Comparison of ENCODE assay signal across 21 cellular contexts in the genomic region with DNA sequence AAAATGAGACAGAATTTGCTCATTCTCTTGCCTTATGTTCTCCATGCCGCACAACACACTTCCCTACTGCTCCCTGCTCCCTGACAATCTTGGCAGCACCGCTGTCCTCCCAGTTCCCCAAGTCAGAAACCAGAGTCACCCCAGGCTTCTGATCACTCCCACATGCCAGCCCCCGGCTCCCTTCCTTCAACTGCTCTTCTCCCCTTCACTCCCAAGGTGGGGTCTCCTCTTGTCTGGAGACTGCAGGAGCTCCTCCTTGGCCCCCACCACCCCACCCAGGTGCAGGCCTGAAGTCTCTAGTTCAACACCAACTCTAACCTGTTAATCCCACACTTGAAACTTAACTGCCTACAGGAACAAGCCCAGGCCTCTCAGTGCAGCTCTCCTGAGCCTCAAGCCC. TPM values are rescaled to one million over a fixed set of nuclear protein-coding genes. Genes with fewer than 3 reads are reported as not detected.
DNase-seq lines count a peak whose midpoint lies in the region; ATAC-seq and TF ChIP-seq lines count a peak whose summit lies in the region.
"Had no signal": no experiment of that assay in that cellular context is flagged by ENCODE, and none has a peak within 500 bp of the region (broad histone marks: within the 10 kb centered on the region; RNA-seq: fewer than 3 reads in every experiment).

No MANE protein-coding gene starts in this region.

- no peak overlapping the region for H3K23ac ChIP-seq in neuronal stem cell (ENCODE audit: low read depth, low read length, poor library complexity)

- H3K4me3 Mint-ChIP-seq in activated CD4-positive, alpha-beta memory T cell treated with anti-CD3 and anti-CD28 coated beads, Interleukin-2, amount 10 ng/mL, durations not matched to agents 7 days and 5 days, result no peak overlapping the region
- H3K4me3 Mint-ChIP-seq in activated CD4-positive, alpha-beta memory T cell treated with anti-CD3 and anti-CD28 coated beads for 36 hours, result no peak overlapping the region
- peak overlapping the region; percentile 36 for H3K4me3 Mint-ChIP-seq in central memory CD8-positive, alpha-beta T cell
- H3K4me3 Mint-ChIP-seq: CD8-positive, alpha-beta memory T cell had no signal

- peak overlapping the region; percentile 23 for H3K27ac Mint-ChIP-seq in activated CD4-positive, alpha-beta memory T cell treated with anti-CD3 and anti-CD28 coated beads, Interleukin-2, amount 10 ng/mL, durations not matched to agents 7 days and 5 days
- H3K27ac Mint-ChIP-seq in activated CD4-positive, alpha-beta memory T cell treated with anti-CD3 and anti-CD28 coated beads for 36 hours, result no peak overlapping the region
- H3K27ac Mint-ChIP-seq in central memory CD8-positive, alpha-beta T cell (ENCODE audit: low read depth), result peak overlapping the region; percentile 69

- no peak overlapping the region for H2BK15ac ChIP-seq in neuronal stem cell (ENCODE audit: low read length)

- no CpG with 5 or more reads among the region's 3 CpGs for WGBS in neuronal stem cell (ENCODE audit: extremely low coverage in 2 of 2, insufficient read length in 2 of 2, insufficient replicate concordance in 1 of 2), 2 donors

- H4K8ac ChIP-seq in neuronal stem cell (ENCODE audit: low read depth, low read length), result no peak overlapping the region

- H3K4me1 ChIP-seq in neuronal stem cell (ENCODE audit: control insufficient read depth in 2 of 2, insufficient read depth in 1 of 2, low read depth in 1 of 2, low read length in 2 of 2), result no peaks in the 10 kb centered on the region
- H3K4me1 ChIP-seq: colonic mucosa, transverse colon had no signal

- H3K36me3 Mint-ChIP-seq in activated CD4-positive, alpha-beta memory T cell treated with anti-CD3 and anti-CD28 coated beads, Interleukin-2, amount 10 ng/mL, durations not matched to agents 7 days and 5 days (ENCODE audit: low read depth), result peaks cover 57% of the 10 kb centered on the region
- H3K36me3 Mint-ChIP-seq in activated CD4-positive, alpha-beta memory T cell treated with anti-CD3 and anti-CD28 coated beads for 36 hours, result peaks cover 39% of the 10 kb centered on the region
- H3K36me3 Mint-ChIP-seq in central memory CD8-positive, alpha-beta T cell (ENCODE audit: insufficient read depth), result peaks cover 66% of the 10 kb centered on the region

- H2AK5ac ChIP-seq in neuronal stem cell (ENCODE audit: low read depth, low read length), result no peak overlapping the region

- H3K27me3 ChIP-seq in neuronal stem cell (ENCODE audit: control insufficient read depth in 3 of 3, insufficient read depth in 3 of 3, low read depth in 1 of 3, low read length in 3 of 3), result no peaks in the 10 kb centered on the region
- H3K27me3 ChIP-seq: adrenal gland, colonic mucosa, heart left ventricle, transverse colon had no signal

- no peak overlapping the region for H3K18ac ChIP-seq in neuronal stem cell (ENCODE audit: low read length)

- no peaks in the 10 kb centered on the region for H3K27me3 Mint-ChIP-seq in activated CD4-positive, alpha-beta memory T cell treated with anti-CD3 and anti-CD28 coated beads, Interleukin-2, amount 10 ng/mL, durations not matched to agents 7 days and 5 days
- no peaks in the 10 kb centered on the region for H3K27me3 Mint-ChIP-seq in activated CD4-positive, alpha-beta memory T cell treated with anti-CD3 and anti-CD28 coated beads for 36 hours
- no peaks in the 10 kb centered on the region for H3K27me3 Mint-ChIP-seq in central memory CD8-positive, alpha-beta T cell
- H3K27me3 Mint-ChIP-seq: CD8-positive, alpha-beta memory T cell had no signal

- H3K4ac ChIP-seq in neuronal stem cell (ENCODE audit: low read length), result peak overlapping the region; percentile 66

- peak overlapping the region; percentile 38 for H3K14ac ChIP-seq in neuronal stem cell (ENCODE audit: low read length)

- no peak for ATAC-seq in central memory CD8-positive, alpha-beta T cell (replicated peaks; ENCODE audit: extremely low read depth, poor library complexity, severe bottlenecking)
- no peak for ATAC-seq in HG03108 (IDR thresholded peaks at IDR 0.05; ENCODE audit: unreplicated experiment)
- ATAC-seq: heart left ventricle had no signal

- peak overlapping the region; percentile 8 for H2BK120ac ChIP-seq in neuronal stem cell (ENCODE audit: low read depth, low read length)

- intact Hi-C loops in activated CD4-positive, alpha-beta memory T cell treated with anti-CD3 and anti-CD28 coated beads for 36 hours (cut with micrococcal nuclease), result no loop called here

- H2BK12ac ChIP-seq in neuronal stem cell (ENCODE audit: low read length), result no peak overlapping the region

- no peak overlapping the region for H3K27ac ChIP-seq in neuronal stem cell (replicated peaks; ENCODE audit: low read length)
- H3K27ac ChIP-seq: colonic mucosa, heart left ventricle, transverse colon had no signal

- H3K9me3 Mint-ChIP-seq in activated CD4-positive, alpha-beta memory T cell treated with anti-CD3 and anti-CD28 coated beads, Interleukin-2, amount 10 ng/mL, durations not matched to agents 7 days and 5 days, result no peaks in the 10 kb centered on the region
- no peaks in the 10 kb centered on the region for H3K9me3 Mint-ChIP-seq in activated CD4-positive, alpha-beta memory T cell treated with anti-CD3 and anti-CD28 coated beads for 36 hours
- no peaks in the 10 kb centered on the region for H3K9me3 Mint-ChIP-seq in central memory CD8-positive, alpha-beta T cell
- H3K9me3 Mint-ChIP-seq: CD8-positive, alpha-beta memory T cell had no signal

- peaks cover 23% of the 10 kb centered on the region for H3K79me1 ChIP-seq in neuronal stem cell (ENCODE audit: low read depth, low read length)

- H2AFZ ChIP-seq in neuronal stem cell (ENCODE audit: low read length), result no peak overlapping the region

- DNase-seq in activated CD4-positive, alpha-beta memory T cell treated with anti-CD3 and anti-CD28 coated beads, Interleukin-2, amount 10 ng/mL, durations not matched to agents 7 days and 5 days, result no peak
- no peak for DNase-seq in activated CD4-positive, alpha-beta memory T cell treated with anti-CD3 and anti-CD28 coated beads for 36 hours
- DNase-seq in GM10248 (ENCODE audit: extremely low spot score) (peak; percentile 14), neuronal stem cell (ENCODE audit: low spot score) (no peak), NCI-H187 treated with DMSO at 0.1 percent for 48 hours (lab: John Stamatoyannopoulos, UW) (no peak), NCI-H2171 treated with DMSO at 0.1 percent for 48 hours (lab: John Stamatoyannopoulos, UW) (no peak)
- no peak for DNase-seq in central memory CD8-positive, alpha-beta T cell (ENCODE audit: low spot score in 2 of 2)
- DNase-seq: 8988T; CD8-positive, alpha-beta memory T cell; colonic mucosa; effector memory CD4-positive, alpha-beta T cell; GOT3; heart left ventricle; mammary epithelial cell; NCI-H1694 treated with DMSO at 0.1 percent for 48 hours; NCI-H2171; NCI-H526 treated with DMSO at 0.1 percent for 48 hours; T1000; transverse colon had no signal

- no peak for TF ChIP-seq CTCF in GM10248 (IDR thresholded peaks at IDR 0.05; ENCODE audit: control extremely low read depth, extremely low read depth, low read depth, missing control alignments)

- peak overlapping the region; percentile 54 for H2BK5ac ChIP-seq in neuronal stem cell (ENCODE audit: low read length)

- peaks cover 1% of the 10 kb centered on the region for H3K4me1 Mint-ChIP-seq in activated CD4-positive, alpha-beta memory T cell treated with anti-CD3 and anti-CD28 coated beads, Interleukin-2, amount 10 ng/mL, durations not matched to agents 7 days and 5 days
- no peaks in the 10 kb centered on the region for H3K4me1 Mint-ChIP-seq in activated CD4-positive, alpha-beta memory T cell treated with anti-CD3 and anti-CD28 coated beads for 36 hours (ENCODE audit: low read depth)
- peaks cover 12% of the 10 kb centered on the region for H3K4me1 Mint-ChIP-seq in central memory CD8-positive, alpha-beta T cell

- H3K36me3 ChIP-seq in neuronal stem cell (replicated peaks in 1 of 2; ENCODE audit: control insufficient read depth in 2 of 2, insufficient read depth in 2 of 2, low read length in 2 of 2), result peaks cover 59 to 94% of the 10 kb centered on the region in 2 donors

- H3K4me2 ChIP-seq in neuronal stem cell (ENCODE audit: insufficient read depth, low read length, poor library complexity, severe bottlenecking), result no peak overlapping the region

- H4K91ac ChIP-seq in neuronal stem cell (ENCODE audit: low read depth, low read length, poor library complexity), result no peak overlapping the region

- no peak overlapping the region for H3K4me3 ChIP-seq in neuronal stem cell (ENCODE audit: low read length in 2 of 2)
- H3K4me3 ChIP-seq: adrenal gland, colonic mucosa, heart left ventricle, transverse colon had no signal

- H3K9me3 ChIP-seq in neuronal stem cell (replicated peaks in 1 of 2; ENCODE audit: control insufficient read depth in 2 of 2, insufficient read depth in 1 of 2, low read depth in 1 of 2, low read length in 2 of 2), result no peaks in the 10 kb centered on the region
- H3K9me3 ChIP-seq: adrenal gland, colonic mucosa, heart left ventricle, transverse colon had no signal

- POLR2A ChIA-PET in activated CD4-positive, alpha-beta memory T cell treated with anti-CD3 and anti-CD28 coated beads, Interleukin-2, amount 10 ng/mL, durations not matched to agents 7 days and 5 days (lab: Charles Lee), result interaction anchor here (1.1 kb wide), 1 partner anchor 17 kb away, joined by 3 read pairs; a partner anchor contains a TSS
- POLR2A ChIA-PET in activated CD4-positive, alpha-beta memory T cell treated with anti-CD3 and anti-CD28 coated beads for 36 hours (lab: Charles Lee), result no interaction called here
- POLR2A ChIA-PET in GM10248 (lab: Yijun Ruan, JAX), result interaction anchor here (0.6 kb wide), 1 partner anchor 16 kb away, joined by 7 read pairs; no protein-coding TSS in a partner anchor

- CTCF ChIA-PET in activated CD4-positive, alpha-beta memory T cell treated with anti-CD3 and anti-CD28 coated beads, Interleukin-2, amount 10 ng/mL, durations not matched to agents 7 days and 5 days (lab: Charles Lee), result no interaction called here
- CTCF ChIA-PET in activated CD4-positive, alpha-beta memory T cell treated with anti-CD3 and anti-CD28 coated beads for 36 hours (lab: Charles Lee), result no interaction called here
- CTCF ChIA-PET in GM10248 (lab: Yijun Ruan, JAX), result interaction anchor here (0.6 to 1.2 kb wide), 2 partner anchors 10 to 98 kb away, joined by 3 to 4 read pairs; no protein-coding TSS in a partner anchor

- H3K9ac ChIP-seq in neuronal stem cell (ENCODE audit: low read depth, low read length, poor library complexity), result no peak overlapping the region

RNA-seq across cellular contexts. Expression of a gene that starts 16.8 kb away (rescaled TPM):
- 10 to 100 TPM; 43.8 to 45.9 TPM for total RNA-seq in activated CD4-positive, alpha-beta memory T cell treated with anti-CD3 and anti-CD28 coated beads, Interleukin-2, amount 10 ng/mL, durations not matched to agents 7 days and 5 days
- 10 to 100 TPM; 31.5 to 37.2 TPM for total RNA-seq in activated CD4-positive, alpha-beta memory T cell treated with anti-CD3 and anti-CD28 coated beads for 36 hours
- polyA plus RNA-seq in neuronal stem cell (2013, experiment 1 of 2), result 15.0 TPM
- 15.2 TPM for polyA plus RNA-seq in neuronal stem cell (2013, experiment 2 of 2)

RNA-seq across cellular contexts. Expression of a gene that starts 22.4 kb away (rescaled TPM):
- total RNA-seq in activated CD4-positive, alpha-beta memory T cell treated with anti-CD3 and anti-CD28 coated beads, Interleukin-2, amount 10 ng/mL, durations not matched to agents 7 days and 5 days, result 10 to 100 TPM; 96.3 to 98.2 TPM
- total RNA-seq in activated CD4-positive, alpha-beta memory T cell treated with anti-CD3 and anti-CD28 coated beads for 36 hours, result 100 to 1,000 TPM in 1 of 2 experiments, 10 to 100 TPM in 1; 94.2 to 100 TPM
- polyA plus RNA-seq in neuronal stem cell (2013, experiment 1 of 2), result 180 TPM
- 175 TPM for polyA plus RNA-seq in neuronal stem cell (2013, experiment 2 of 2)

RNA-seq across cellular contexts. Expression of a gene that starts 53.3 kb away (rescaled TPM):
- 10 to 100 TPM; 25.3 to 25.4 TPM for total RNA-seq in activated CD4-positive, alpha-beta memory T cell treated with anti-CD3 and anti-CD28 coated beads, Interleukin-2, amount 10 ng/mL, durations not matched to agents 7 days and 5 days
- 10 to 100 TPM; 18.2 to 21.4 TPM for total RNA-seq in activated CD4-positive, alpha-beta memory T cell treated with anti-CD3 and anti-CD28 coated beads for 36 hours
- polyA plus RNA-seq in neuronal stem cell (2013, experiment 1 of 2), result 35.1 TPM
- polyA plus RNA-seq in neuronal stem cell (2013, experiment 2 of 2), result 35.0 TPM
